8 cellular contexts compared by ENCODE assay signal in genomic region chr1:41432481-41433280, GRCh38. TPM values are rescaled to one million over a fixed set of nuclear protein-coding genes. Genes with fewer than 3 reads are reported as not detected.
DNase-seq lines count a peak whose midpoint lies in the region; ATAC-seq, FAIRE-seq and TF ChIP-seq lines count a peak whose summit lies in the region.

No MANE protein-coding gene starts in this region.

- DNase-seq in GM04503 (ENCODE audit: low read depth) (peak; percentile 51), Karpas-422 (peak; percentile 88), SK-N-SH (peak; percentile 90), glutamatergic neuron (peak; percentile 97), pancreas (peak; percentile 81 to 97 (median 93)), thyroid gland (peak; percentile 87 to 91), cerebellar nuclear complex (lab: John Stamatoyannopoulos, UW) (no peak)
- peak; percentile 68 for DNase-seq in activated naive CD4-positive, alpha-beta T cell treated with Interleukin-2 at 50 U/mL for 16 hours

- ATAC-seq in pancreas = peak; percentile 91 to 95 (median 92)

- H3K4me2 ChIP-seq in Karpas-422 (ENCODE audit: low read depth, low read length, poor library complexity, severe bottlenecking) = no peak overlapping the region
- peak overlapping the region; percentile 80 for H3K4me2 ChIP-seq in SK-N-SH

- FAIRE-seq in pancreas (lab: Jason Lieb, UNC) = no peak

- no peak overlapping the region for H3K4me3 Mint-ChIP-seq in glutamatergic neuron (ENCODE audit: unreplicated experiment)

- H3K4me1 ChIP-seq in Karpas-422 (ENCODE audit: low read length) (no peaks in the 10 kb centered on the region), SK-N-SH (ENCODE audit: control insufficient read depth in 1 of 2, insufficient read depth in 2 of 2, low read depth in 1 of 2, low read length in 1 of 2) (peaks cover 36 to 65% of the 10 kb centered on the region in 2 experiments), pancreas (peaks cover 9 to 18% (median 16%) of the 10 kb centered on the region in 3 donors), thyroid gland (peaks cover 15 to 19% of the 10 kb centered on the region in 2 donors)

- H3K9ac ChIP-seq in Karpas-422 (ENCODE audit: low read length) = no peak overlapping the region
- peak overlapping the region; percentile 73; the same call in 1 of the 2 replicates for H3K9ac ChIP-seq in SK-N-SH

- no peak overlapping the region for H2AFZ ChIP-seq in Karpas-422 (ENCODE audit: low read length)
- peak overlapping the region; percentile 69 for H2AFZ ChIP-seq in SK-N-SH (ENCODE audit: low read depth)

- no peak overlapping the region for H3K27ac Mint-ChIP-seq in glutamatergic neuron (ENCODE audit: unreplicated experiment)

- H3K79me2 ChIP-seq in Karpas-422 (ENCODE audit: low read length) (no peaks in the 10 kb centered on the region), SK-N-SH (ENCODE audit: insufficient read depth) (peaks cover 47% of the 10 kb centered on the region)

- no peaks in the 10 kb centered on the region for H3K36me3 ChIP-seq in Karpas-422 (ENCODE audit: insufficient read depth, low read length)
- H3K36me3 ChIP-seq in SK-N-SH (replicated peaks in 1 of 2; ENCODE audit: control insufficient read depth in 1 of 2, insufficient read depth in 2 of 2, low read length in 1 of 2) = no peaks in the 10 kb centered on the region
- no peaks in the 10 kb centered on the region for H3K36me3 ChIP-seq in pancreas
- no peaks in the 10 kb centered on the region for H3K36me3 ChIP-seq in thyroid gland

- H3K9me2 ChIP-seq in Karpas-422 (replicated peaks; ENCODE audit: insufficient read depth, low read length) (no peaks in the 10 kb centered on the region), SK-N-SH (no peaks in the 10 kb centered on the region)

- no peaks in the 10 kb centered on the region for H3K27me3 ChIP-seq in Karpas-422 (ENCODE audit: low read length)
- no peaks in the 10 kb centered on the region for H3K27me3 ChIP-seq in SK-N-SH (ENCODE audit: insufficient read depth)
- H3K27me3 ChIP-seq in pancreas = no peaks in the 10 kb centered on the region
- H3K27me3 ChIP-seq in thyroid gland = no peaks in the 10 kb centered on the region

- no peak overlapping the region for H3K27ac ChIP-seq in Karpas-422 (ENCODE audit: low read length)
- peak overlapping the region; percentile 85 to 88 for H3K27ac ChIP-seq in SK-N-SH (ENCODE audit: low read depth in 2 of 2, low read length in 1 of 2)
- H3K27ac ChIP-seq in pancreas = peak overlapping the region; percentile 52 to 83 (median 66)
- peak overlapping the region in 2 of 3 donors; percentile 54 to 75 for H3K27ac ChIP-seq in thyroid gland

- H3K4me1 Mint-ChIP-seq in glutamatergic neuron (ENCODE audit: low read depth, unreplicated experiment) = peaks cover 17% of the 10 kb centered on the region

- H4K20me1 ChIP-seq in Karpas-422 (ENCODE audit: insufficient read depth, low read depth, low read length) (0 out of 2 replicates have a peak, but pooled peaks cover 6% of the 10 kb centered on the region), SK-N-SH (ENCODE audit: insufficient read depth) (no peaks in the 10 kb centered on the region)

- TF ChIP-seq RAD21 in SK-N-SH (IDR thresholded peaks at IDR 0.05; ENCODE audit: low read length) = peak; percentile 89

- TF ChIP-seq CTCF in SK-N-SH (IDR thresholded peaks at IDR 0.05) (peak; percentile 98), glutamatergic neuron (IDR thresholded peaks at IDR 0.05; ENCODE audit: partially characterized antibody, unreplicated experiment) (peak; percentile 94), pancreas (IDR thresholded peaks at IDR 0.05) (peak; percentile 89 to 92 (median 90)), thyroid gland (IDR thresholded peaks at IDR 0.05) (peak; percentile 45 to 88 (median 72))

- CTCF ChIA-PET in SK-N-SH (lab: Yijun Ruan, JAX) = interaction anchor here (0.5 to 6.5 kb wide), 67 partner anchors 8 to 820 kb away, joined by 3 to 74 read pairs (median 5); partner anchors contain the start of genes EDN2 and FOXO6

- H3K4me3 ChIP-seq in Karpas-422 (ENCODE audit: low read length) = no peak overlapping the region
- peak overlapping the region; percentile 25 to 58; a peak in 3 of 4 replicates for H3K4me3 ChIP-seq in SK-N-SH (ENCODE audit: low read depth in 2 of 2, low read length in 1 of 2)
- H3K4me3 ChIP-seq in pancreas = peak overlapping the region in 1 of 4 donors; percentile 23
- H3K4me3 ChIP-seq in thyroid gland (replicated peaks in 1 of 3) = no peak overlapping the region

- peaks cover 31% of the 10 kb centered on the region for H3F3A ChIP-seq in SK-N-SH (replicated peaks; ENCODE audit: insufficient read depth)

- peak in 1 of 2 donors; percentile 13 for TF ChIP-seq POLR2A in thyroid gland (IDR thresholded peaks at IDR 0.05)

- no peaks in the 10 kb centered on the region for H3K36me3 Mint-ChIP-seq in glutamatergic neuron (ENCODE audit: unreplicated experiment)

- H3K27me3 Mint-ChIP-seq in glutamatergic neuron (ENCODE audit: unreplicated experiment) = peaks cover 16% of the 10 kb centered on the region

- peaks cover 9% of the 10 kb centered on the region for H3K9me3 Mint-ChIP-seq in glutamatergic neuron (ENCODE audit: unreplicated experiment)

- peak in 1 of 2 experiments; percentile 75; a peak in 1 of 4 replicates for TF ChIP-seq EP300 in SK-N-SH (IDR thresholded peaks at IDR 0.05; ENCODE audit: borderline replicate concordance in 1 of 2, low read depth in 1 of 2, low read length in 1 of 2)

- intact Hi-C loops in pancreas (cut with DNase I) (no loop called here), thyroid gland (cut with DNase I) (no loop called here)

- 11% methylated on average over 14 of the region's 17 CpGs for WGBS in SK-N-SH (ENCODE audit: low lambda C conversion rate)
- WGBS in pancreas, 2 donors = 6 to 11% methylated on average over 17 of the region's 17 CpGs
- WGBS in thyroid gland, 2 donors = 15 to 21% methylated on average over 15 to 16 of the region's 17 CpGs

- POLR2A ChIA-PET in SK-N-SH (lab: Yijun Ruan, JAX) = interaction anchor here (1.0 kb wide), 1 partner anchor 12 kb away, joined by 3 read pairs; no protein-coding TSS in a partner anchor

- H3K9me3 ChIP-seq in Karpas-422 (ENCODE audit: low read length) (no peaks in the 10 kb centered on the region), SK-N-SH (no peaks in the 10 kb centered on the region), pancreas (no peaks in the 10 kb centered on the region), thyroid gland (no peaks in the 10 kb centered on the region)

TF ChIP-seq in SK-N-SH, 30 proteins besides CTCF, POLR2A, EP300 and RAD21 (continues in another document):
- peak; percentile 88; the same call in 1 of the 2 replicates for TF ChIP-seq RXRA (IDR thresholded peaks at IDR 0.05; ENCODE audit: borderline replicate concordance, low read depth)
- peak; percentile 3 for TF ChIP-seq CHD2 (IDR thresholded peaks at IDR 0.05; ENCODE audit: low read length, partially characterized antibody)
- TF ChIP-seq TCF12 (IDR thresholded peaks at IDR 0.05) = peak; percentile 77
- peak; percentile 45; the same call in 1 of the 2 replicates for TF ChIP-seq YY1 (IDR thresholded peaks at IDR 0.05; ENCODE audit: low read depth)
- no peak for TF ChIP-seq GABPA (IDR thresholded peaks at IDR 0.05; ENCODE audit: low read depth)
- TF ChIP-seq FOSL2 (IDR thresholded peaks at IDR 0.05; ENCODE audit: borderline replicate concordance, low read depth) = peak; percentile 24; the same call in 1 of the 2 replicates
- TF ChIP-seq, protein P1, sequence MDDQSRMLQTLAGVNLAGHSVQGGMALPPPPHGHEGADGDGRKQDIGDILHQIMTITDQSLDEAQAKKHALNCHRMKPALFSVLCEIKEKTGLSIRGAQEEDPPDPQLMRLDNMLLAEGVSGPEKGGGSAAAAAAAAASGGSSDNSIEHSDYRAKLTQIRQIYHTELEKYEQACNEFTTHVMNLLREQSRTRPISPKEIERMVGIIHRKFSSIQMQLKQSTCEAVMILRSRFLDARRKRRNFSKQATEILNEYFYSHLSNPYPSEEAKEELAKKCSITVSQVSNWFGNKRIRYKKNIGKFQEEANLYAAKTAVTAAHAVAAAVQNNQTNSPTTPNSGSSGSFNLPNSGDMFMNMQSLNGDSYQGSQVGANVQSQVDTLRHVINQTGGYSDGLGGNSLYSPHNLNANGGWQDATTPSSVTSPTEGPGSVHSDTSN (IDR thresholded peaks at IDR 0.05) = no peak; the same call in 1 of the 2 replicates
- TF ChIP-seq SMC3 (IDR thresholded peaks at IDR 0.05; ENCODE audit: low read depth, low read length) = peak; percentile 82
- 0 out of 2 replicates have a peak, but pooled peaks have one; percentile 16 for TF ChIP-seq USF1 (IDR thresholded peaks at IDR 0.05; ENCODE audit: borderline replicate concordance, low read depth)
- TF ChIP-seq NFIC (IDR thresholded peaks at IDR 0.05; ENCODE audit: borderline replicate concordance) = peak; percentile 93

RNA-seq across cellular contexts. Expression of gene EDN2, which starts 51.8 kb away (rescaled TPM):
- total RNA-seq in Karpas-422 (2014; rRNA removed; shearing (Covaris generic); ENCODE audit: low replicate concordance) = not detected in 2 replicates
- polyA plus RNA-seq in SK-N-SH (2012; rRNA removed) (0.97 and 1.7 TPM in 2 replicates), pancreas (1 to 10 TPM; 2.9 to 8.3 TPM)
- 0.77 and 0.84 TPM in 2 replicates for polyA plus RNA-seq in SK-N-SH (2012; cell fraction: cytosol; rRNA removed)
- polyA plus RNA-seq in SK-N-SH (2012; cell fraction: nucleus; rRNA removed) = 0.75 and 1.2 TPM in 2 replicates
- total RNA-seq in glutamatergic neuron (ENCODE audit: unreplicated experiment) (not detected), pancreas (1 to 10 TPM; 1.2 to 3.0 (median 1.6) TPM), thyroid gland (not detected)

Comparison
In these comparisons a context has a peak if more than half of its experiments do, and no peak if none do; other contexts are left out.
1. DNase-seq: peak in GM04503 (single experiment), Karpas-422 (single experiment), SK-N-SH (single experiment), activated naive CD4-positive, alpha-beta T cell treated with Interleukin-2 at 50 U/mL for 16 hours (single experiment), glutamatergic neuron (single experiment), pancreas (6 of 6) and thyroid gland (2 of 2); none in cerebellar nuclear complex (0 of 2).
2. H3K4me3 ChIP-seq: peak in SK-N-SH (2 of 2); none in Karpas-422 (single experiment) and thyroid gland (0 of 3).
3. Peak in every context shown above with its lines, with median percentiles within 50 percentile points of each other: CTCF ChIP-seq.